In genomic region chr21:33828577-33828976, GRCh38 we compare ENCODE assay signal across 27 cellular contexts.
"Had no signal": no experiment of that assay in that cellular context is flagged by ENCODE, and none has a peak within 500 bp of the region (broad histone marks: within the 10 kb centered on the region; RNA-seq: fewer than 3 reads in every experiment).

No MANE protein-coding gene starts in this region.

- DNase-seq: activated CD4-positive, alpha-beta memory T cell treated with anti-CD3 and anti-CD28 coated beads, Interleukin-2, amount 10 ng/mL, durations not matched to agents 7 days and 5 days; activated CD4-positive, alpha-beta T cell treated with anti-CD3 and anti-CD28 coated beads, Interleukin-2, amount 50 U/mL, for 1 hour; activated CD4-positive, CD25-positive, alpha-beta regulatory T cell; activated CD8-positive, alpha-beta memory T cell treated with anti-CD3 and anti-CD28 coated beads, Interleukin-2, amount 50 U/mL, for 4 hours; activated gamma-delta T cell treated with Interleukin-2 at 50 U/mL for 16 hours; activated naive CD4-positive, alpha-beta T cell treated with anti-CD3 and anti-CD28 coated beads, Interleukin-2, amount 10 ng/mL, durations not matched to agents 7 days and 5 days; activated naive CD8-positive, alpha-beta T cell treated with anti-CD3 and anti-CD28 coated beads for 36 hours; activated T-cell treated with anti-CD3 and anti-CD28 coated beads, Interleukin-2, amount 50 U/mL, for 72 hours; adrenal gland; MV-4-11; NCI-H1092 treated with DMSO at 0.1 percent for 48 hours; NCI-H1417 treated with DMSO at 0.1 percent for 48 hours; NCI-H1694; NCI-H2029 treated with DMSO at 0.1 percent for 48 hours; NCI-H345; NCI-H510A; NCI-H526 treated with DMSO at 0.1 percent for 48 hours; NCI-H82; NK-92 treated with Interleukin-12 subunit alpha and Interleukin-12 subunit beta, amount 100 ng/mL, for 24 hours; OCI-M1; RPMI8226; SHP77 treated with DMSO at 0.1 percent for 48 hours; T-cell; T-helper 2 cell; T1000 had no signal

- H3K4me3 ChIP-seq: adrenal gland, MG63 had no signal

- ATAC-seq: activated T-cell treated with anti-CD3 and anti-CD28 coated beads, Interleukin-2, amount 50 U/mL, for 72 hours; Panc1; T-cell had no signal

- H3K27me3 ChIP-seq: adrenal gland, MG63 had no signal

- H3K9me3 ChIP-seq: adrenal gland, MG63 had no signal
